In the genomic region with DNA sequence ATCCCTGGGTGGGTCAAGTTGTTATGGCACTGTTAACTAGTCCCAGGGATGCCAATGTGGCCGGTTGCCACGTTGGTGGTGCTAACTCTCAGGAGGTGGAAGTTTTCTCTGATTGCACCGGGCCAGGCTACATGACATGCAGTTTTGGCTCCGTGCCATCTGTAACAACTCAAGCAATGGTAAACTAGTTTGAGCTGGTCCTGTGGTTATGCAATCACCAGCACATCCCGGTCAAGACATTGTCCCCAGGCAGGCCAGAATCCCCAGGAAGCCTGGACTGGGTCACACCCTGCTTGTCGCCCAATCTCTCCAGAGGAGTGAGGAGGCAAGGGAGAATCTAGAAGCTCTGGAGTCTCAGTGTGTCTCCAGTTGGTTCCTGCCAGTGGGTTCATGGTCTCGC, we compare ENCODE assay signal across 15 cellular contexts. TPM values are rescaled to one million over a fixed set of nuclear protein-coding genes. Genes with fewer than 3 reads are reported as not detected.
DNase-seq lines count a peak whose midpoint lies in the region; ATAC-seq and TF ChIP-seq lines count a peak whose summit lies in the region.
"Had no signal": no experiment of that assay in that cellular context is flagged by ENCODE, and none has a peak within 500 bp of the region (broad histone marks: within the 10 kb centered on the region; RNA-seq: fewer than 3 reads in every experiment).

No MANE protein-coding gene starts in this region.

- H3K36me3 ChIP-seq in SK-N-SH (replicated peaks in 1 of 2; ENCODE audit: control insufficient read depth in 1 of 2, insufficient read depth in 2 of 2, low read length in 1 of 2) (no peaks in the 10 kb centered on the region), left ventricle myocardium inferior (no peaks in the 10 kb centered on the region), upper lobe of right lung (no peaks in the 10 kb centered on the region)
- H3K36me3 ChIP-seq: upper lobe of left lung had no signal

- ATAC-seq in SK-N-SH treated with all-trans-retinoic acid at 6 μM for 48 hours (no peak), upper lobe of right lung (peak; percentile 46)
- ATAC-seq: GM12878 had no signal

- CTCF ChIA-PET in SK-N-SH (lab: Yijun Ruan, JAX) (interaction anchor here (1.2 to 1.7 kb wide), 4 partner anchors 22 to 93 kb away, joined by 3 to 7 read pairs (median 4); no protein-coding TSS in a partner anchor), RWPE1 (lab: Yijun Ruan, JAX) (interaction anchor here (0.6 to 1.6 kb wide), 3 partner anchors 15 to 841 kb away, joined by 3 to 4 read pairs (median 4); no protein-coding TSS in a partner anchor)

- H3K4me1 ChIP-seq in SK-N-SH (ENCODE audit: control insufficient read depth in 1 of 2, insufficient read depth in 2 of 2, low read depth in 1 of 2, low read length in 1 of 2) = no peaks in the 10 kb centered on the region
- peaks cover 23% of the 10 kb centered on the region for H3K4me1 ChIP-seq in left ventricle myocardium inferior
- H3K4me1 ChIP-seq in upper lobe of right lung = peaks cover 6% of the 10 kb centered on the region

- no peak overlapping the region for H3K9ac ChIP-seq in SK-N-SH

- TF ChIP-seq EP300 in SK-N-SH (IDR thresholded peaks at IDR 0.05; ENCODE audit: borderline replicate concordance in 1 of 2, low read depth in 1 of 2, low read length in 1 of 2) = no peak

- H3K4me3 ChIP-seq in SK-N-SH (ENCODE audit: low read depth in 2 of 2, low read length in 1 of 2) (no peak overlapping the region), left ventricle myocardium inferior (no peak overlapping the region), upper lobe of right lung (no peak overlapping the region)
- H3K4me3 ChIP-seq: GM12878, upper lobe of left lung had no signal

- no peaks in the 10 kb centered on the region for H3K9me2 ChIP-seq in SK-N-SH

- intact Hi-C loops in left ventricle myocardium inferior (cut with micrococcal nuclease) (no loop called here), upper lobe of right lung (cut with DNase I) (no loop called here)

- H2AFZ ChIP-seq in SK-N-SH (ENCODE audit: low read depth) = no peak overlapping the region

- no peaks in the 10 kb centered on the region for H4K20me1 ChIP-seq in SK-N-SH (ENCODE audit: insufficient read depth)

- H3K27ac ChIP-seq in SK-N-SH (ENCODE audit: low read depth in 2 of 2, low read length in 1 of 2) = no peak overlapping the region
- peak overlapping the region; percentile 39 for H3K27ac ChIP-seq in RWPE1
- peak overlapping the region; percentile 5 for H3K27ac ChIP-seq in left ventricle myocardium inferior (replicated peaks)
- H3K27ac ChIP-seq in upper lobe of right lung = no peak overlapping the region
- H3K27ac ChIP-seq: upper lobe of left lung had no signal

- H3F3A ChIP-seq in SK-N-SH (replicated peaks; ENCODE audit: insufficient read depth) = no peaks in the 10 kb centered on the region

- no peak overlapping the region for H3K4me2 ChIP-seq in SK-N-SH

- POLR2A ChIA-PET in SK-N-SH (lab: Yijun Ruan, JAX) = no interaction called here
- POLR2A ChIA-PET in RWPE1 (lab: Yijun Ruan, JAX; ENCODE audit: low non-redundant PET) = no interaction called here

- no peak for TF ChIP-seq RAD21 in SK-N-SH (IDR thresholded peaks at IDR 0.05; ENCODE audit: low read length)

- no peak for DNase-seq in SK-N-SH
- peak; percentile 30 for DNase-seq in RWPE1 (ENCODE audit: low spot score)
- DNase-seq in left ventricle myocardium inferior = no peak
- DNase-seq in upper lobe of right lung = no peak
- no peak for DNase-seq in GF-D8 (lab: John Stamatoyannopoulos, UW)
- no peak for DNase-seq in NCI-H446 (lab: John Stamatoyannopoulos, UW)
- no peak for DNase-seq in NCI-H2227 (lab: John Stamatoyannopoulos, UW; ENCODE audit: unreplicated experiment)
- DNase-seq: central memory CD4-positive, alpha-beta T cell; mesenchymal stem cell; NCI-H2227 treated with DMSO at 0.1 percent for 48 hours had no signal

- WGBS in SK-N-SH (ENCODE audit: low lambda C conversion rate) = 51% methylated on average over 6 of the region's 7 CpGs

- H3K27me3 ChIP-seq in SK-N-SH (ENCODE audit: insufficient read depth) = no peaks in the 10 kb centered on the region
- no peaks in the 10 kb centered on the region for H3K27me3 ChIP-seq in left ventricle myocardium inferior (ENCODE audit: low read depth)
- H3K27me3 ChIP-seq in upper lobe of right lung = no peaks in the 10 kb centered on the region
- H3K27me3 ChIP-seq: upper lobe of left lung had no signal

- TF ChIP-seq CTCF in SK-N-SH (IDR thresholded peaks at IDR 0.05) (no peak), RWPE1 (conservative IDR thresholded peaks at IDR 0.05; ENCODE audit: low read depth) (no peak), left ventricle myocardium inferior (IDR thresholded peaks at IDR 0.05; ENCODE audit: borderline replicate concordance) (no peak), upper lobe of right lung (IDR thresholded peaks at IDR 0.05) (no peak)

- H3K79me2 ChIP-seq in SK-N-SH (ENCODE audit: insufficient read depth) = no peaks in the 10 kb centered on the region

- no peaks in the 10 kb centered on the region for H3K9me3 ChIP-seq in SK-N-SH
- H3K9me3 ChIP-seq in left ventricle myocardium inferior (replicated peaks) = no peaks in the 10 kb centered on the region
- H3K9me3 ChIP-seq in upper lobe of right lung = no peaks in the 10 kb centered on the region
- H3K9me3 ChIP-seq: upper lobe of left lung had no signal

TF ChIP-seq in SK-N-SH, 30 proteins besides CTCF, POLR2A, EP300 and RAD21:
- TF ChIP-seq JUND (IDR thresholded peaks at IDR 0.05) (no peak), CHD2 (IDR thresholded peaks at IDR 0.05; ENCODE audit: low read length, partially characterized antibody) (no peak), NFIC (IDR thresholded peaks at IDR 0.05; ENCODE audit: borderline replicate concordance) (0 out of 2 replicates have a peak, but pooled peaks have one; percentile 26), MXI1 (IDR thresholded peaks at IDR 0.05; ENCODE audit: low read depth, low read length) (no peak), ELF1 (IDR thresholded peaks at IDR 0.05) (no peak), FOXJ3 (CRISPR knock-in tag; IDR thresholded peaks at IDR 0.05) (no peak)

TF ChIP-seq in SK-N-SH treated with all-trans-retinoic acid at 6 μM for 48 hours, 23 proteins besides CTCF, POLR2A, EP300 and RAD21 (continues in another document):
- TF ChIP-seq, protein P1, sequence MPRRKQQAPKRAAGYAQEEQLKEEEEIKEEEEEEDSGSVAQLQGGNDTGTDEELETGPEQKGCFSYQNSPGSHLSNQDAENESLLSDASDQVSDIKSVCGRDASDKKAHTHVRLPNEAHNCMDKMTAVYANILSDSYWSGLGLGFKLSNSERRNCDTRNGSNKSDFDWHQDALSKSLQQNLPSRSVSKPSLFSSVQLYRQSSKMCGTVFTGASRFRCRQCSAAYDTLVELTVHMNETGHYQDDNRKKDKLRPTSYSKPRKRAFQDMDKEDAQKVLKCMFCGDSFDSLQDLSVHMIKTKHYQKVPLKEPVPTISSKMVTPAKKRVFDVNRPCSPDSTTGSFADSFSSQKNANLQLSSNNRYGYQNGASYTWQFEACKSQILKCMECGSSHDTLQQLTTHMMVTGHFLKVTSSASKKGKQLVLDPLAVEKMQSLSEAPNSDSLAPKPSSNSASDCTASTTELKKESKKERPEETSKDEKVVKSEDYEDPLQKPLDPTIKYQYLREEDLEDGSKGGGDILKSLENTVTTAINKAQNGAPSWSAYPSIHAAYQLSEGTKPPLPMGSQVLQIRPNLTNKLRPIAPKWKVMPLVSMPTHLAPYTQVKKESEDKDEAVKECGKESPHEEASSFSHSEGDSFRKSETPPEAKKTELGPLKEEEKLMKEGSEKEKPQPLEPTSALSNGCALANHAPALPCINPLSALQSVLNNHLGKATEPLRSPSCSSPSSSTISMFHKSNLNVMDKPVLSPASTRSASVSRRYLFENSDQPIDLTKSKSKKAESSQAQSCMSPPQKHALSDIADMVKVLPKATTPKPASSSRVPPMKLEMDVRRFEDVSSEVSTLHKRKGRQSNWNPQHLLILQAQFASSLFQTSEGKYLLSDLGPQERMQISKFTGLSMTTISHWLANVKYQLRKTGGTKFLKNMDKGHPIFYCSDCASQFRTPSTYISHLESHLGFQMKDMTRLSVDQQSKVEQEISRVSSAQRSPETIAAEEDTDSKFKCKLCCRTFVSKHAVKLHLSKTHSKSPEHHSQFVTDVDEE (CRISPR knock-in tag; IDR thresholded peaks at IDR 0.05) = no peak
- no peak for TF ChIP-seq ZNF70 (CRISPR knock-in tag; IDR thresholded peaks at IDR 0.05)
- no peak for TF ChIP-seq ZNF565 (CRISPR knock-in tag; conservative IDR thresholded peaks at IDR 0.05; ENCODE audit: low read depth)
- no peak for TF ChIP-seq PPARA (CRISPR knock-in tag; IDR thresholded peaks at IDR 0.05; ENCODE audit: borderline replicate concordance)
- TF ChIP-seq ZC3H10 (CRISPR knock-in tag; IDR thresholded peaks at IDR 0.05) = no peak

RNA-seq across cellular contexts. Expression of a gene that starts 10.1 kb away (rescaled TPM):
- not detected in 2 replicates for polyA plus RNA-seq in SK-N-SH (2012; rRNA removed)
- not detected in 2 replicates for polyA plus RNA-seq in SK-N-SH (2012; cell fraction: cytosol; rRNA removed)
- not detected in 2 replicates for polyA plus RNA-seq in SK-N-SH (2012; cell fraction: nucleus; rRNA removed)
- total RNA-seq in left ventricle myocardium inferior (not detected), upper lobe of right lung (15.5 TPM)
- total RNA-seq: Daoy, endothelial cell of umbilical vein had no signal
- polyA plus RNA-seq: endothelial cell of umbilical vein had no signal

RNA-seq across cellular contexts. Expression of a gene that starts 22.2 kb away (rescaled TPM):
- 5.8 and 6.8 TPM in 2 replicates for polyA plus RNA-seq in SK-N-SH (2012; rRNA removed)
- 3.1 and 4.9 TPM in 2 replicates for polyA plus RNA-seq in SK-N-SH (2012; cell fraction: cytosol; rRNA removed)
- 4.8 and 5.8 TPM in 2 replicates for polyA plus RNA-seq in SK-N-SH (2012; cell fraction: nucleus; rRNA removed)
- total RNA-seq in left ventricle myocardium inferior (11.7 TPM), upper lobe of right lung (47.5 TPM)

RNA-seq across cellular contexts. Expression of a gene that starts 35.9 kb away (rescaled TPM):
- not detected in 2 replicates for polyA plus RNA-seq in SK-N-SH (2012; rRNA removed)
- polyA plus RNA-seq in SK-N-SH (2012; cell fraction: cytosol; rRNA removed) = not detected in 2 replicates
- not detected in 2 replicates for polyA plus RNA-seq in SK-N-SH (2012; cell fraction: nucleus; rRNA removed)
- total RNA-seq in left ventricle myocardium inferior = not detected
- total RNA-seq in upper lobe of right lung = 3.8 TPM
- total RNA-seq: Daoy, endothelial cell of umbilical vein had no signal
- polyA plus RNA-seq: endothelial cell of umbilical vein had no signal

RNA-seq across cellular contexts. Expression of a gene that starts 52.7 kb away (rescaled TPM):
- 43.6 and 63.3 TPM in 2 replicates for polyA plus RNA-seq in SK-N-SH (2012; rRNA removed)
- 45.7 and 48.3 TPM in 2 replicates for polyA plus RNA-seq in SK-N-SH (2012; cell fraction: cytosol; rRNA removed)
- polyA plus RNA-seq in SK-N-SH (2012; cell fraction: nucleus; rRNA removed) = 49.1 and 64.3 TPM in 2 replicates
- total RNA-seq in left ventricle myocardium inferior (43.2 TPM), upper lobe of right lung (31.2 TPM)

RNA-seq across cellular contexts. Expression of a gene that starts 52.8 kb away (rescaled TPM):
- 81.2 and 104 TPM in 2 replicates for polyA plus RNA-seq in SK-N-SH (2012; rRNA removed)
- 67.5 and 76.5 TPM in 2 replicates for polyA plus RNA-seq in SK-N-SH (2012; cell fraction: cytosol; rRNA removed)
- polyA plus RNA-seq in SK-N-SH (2012; cell fraction: nucleus; rRNA removed) = 127 and 149 TPM in 2 replicates
- total RNA-seq in left ventricle myocardium inferior (234 TPM), upper lobe of right lung (35.2 TPM)

Comparison
In these comparisons a context has a peak if more than half of its experiments do, and no peak if none do; other contexts are left out.
1. H3K27ac ChIP-seq: peak in RWPE1 (single experiment) and left ventricle myocardium inferior (single experiment); none in SK-N-SH (0 of 2) and upper lobe of right lung (single experiment).
2. RNA of a gene that starts 10.1 kb away (total RNA-seq): 15.5 TPM in upper lobe of right lung (single experiment); not detected in left ventricle myocardium inferior (single experiment); every median in the first group is over 10 times any median in the second.